ENCODE assay signal across 11 cellular contexts in genomic region chr2:207771421-207771820, GRCh38. TPM values are rescaled to one million over a fixed set of nuclear protein-coding genes. Genes with fewer than 3 reads are reported as not detected.
DNase-seq lines count a peak whose midpoint lies in the region; ATAC-seq and TF ChIP-seq lines count a peak whose summit lies in the region.
"Had no signal": no experiment of that assay in that cellular context is flagged by ENCODE, and none has a peak within 500 bp of the region (broad histone marks: within the 10 kb centered on the region; RNA-seq: fewer than 3 reads in every experiment).

No MANE protein-coding gene starts in this region.

- peaks cover 9% of the 10 kb centered on the region for H4K20me1 ChIP-seq in osteoblast (ENCODE audit: insufficient read depth, low read length)

- H3K27ac ChIP-seq in CD4-positive, CD25-positive, alpha-beta regulatory T cell (ENCODE audit: insufficient read depth, low read length, poor library complexity, severe bottlenecking), result no peak overlapping the region
- H3K27ac ChIP-seq in osteoblast (ENCODE audit: low read depth, low read length), result no peak overlapping the region

- no peaks in the 10 kb centered on the region for H3K9me3 ChIP-seq in CD4-positive, CD25-positive, alpha-beta regulatory T cell (ENCODE audit: control insufficient read depth in 2 of 2, low read length in 2 of 2)
- H3K9me3 ChIP-seq in osteoblast (ENCODE audit: low read depth, low read length), result no peaks in the 10 kb centered on the region

- no peak for ATAC-seq in CD4-positive, CD25-positive, alpha-beta regulatory T cell (ENCODE audit: low read depth in 2 of 2)
- no peak for ATAC-seq in activated CD4-positive, alpha-beta T cell treated with anti-CD3 and anti-CD28 coated beads for 36 hours

- CTCF ChIA-PET in activated CD4-positive, alpha-beta T cell treated with anti-CD3 and anti-CD28 coated beads for 36 hours (lab: Charles Lee), result interaction anchor here (0.6 kb wide), 1 partner anchor 20 kb away, joined by 3 read pairs; no protein-coding TSS in a partner anchor

- DNase-seq in CD4-positive, CD25-positive, alpha-beta regulatory T cell, result no peak
- DNase-seq in MV-4-11 (lab: John Stamatoyannopoulos, UW) (peak; percentile 45), endothelial cell (ENCODE audit: low spot score) (no peak), osteoblast (ENCODE audit: insufficient read length, low spot score, missing footprints) (no peak), AG08395 (ENCODE audit: low spot score) (no peak), G401 (ENCODE audit: low spot score) (no peak), NCI-H1105 (lab: John Stamatoyannopoulos, UW) (no peak)
- no peak for DNase-seq in activated CD4-positive, alpha-beta T cell treated with anti-CD3 and anti-CD28 coated beads for 36 hours
- DNase-seq: amniotic stem cell, DMS79 treated with DMSO at 0.1 percent for 48 hours, foreskin melanocyte had no signal

- H3K27ac Mint-ChIP-seq in CD4-positive, CD25-positive, alpha-beta regulatory T cell, result no peak overlapping the region
- peak overlapping the region; percentile 48 for H3K27ac Mint-ChIP-seq in endothelial cell (ENCODE audit: unreplicated experiment)
- H3K27ac Mint-ChIP-seq in activated CD4-positive, alpha-beta T cell treated with anti-CD3 and anti-CD28 coated beads for 36 hours, result no peak overlapping the region

- in situ Hi-C loops in G401 (cut with HindIII; ENCODE audit: low sequenced_read_pairs), result no loop called here

- H3K4me1 ChIP-seq in CD4-positive, CD25-positive, alpha-beta regulatory T cell (ENCODE audit: control insufficient read depth, insufficient read depth, low read length, poor library complexity, severe bottlenecking), result peaks cover 44% of the 10 kb centered on the region
- peaks cover 2% of the 10 kb centered on the region for H3K4me1 ChIP-seq in osteoblast (ENCODE audit: insufficient read depth, low read length)

- TF ChIP-seq CTCF in endothelial cell (IDR thresholded peaks at IDR 0.05; ENCODE audit: unreplicated experiment) (no peak), osteoblast (IDR thresholded peaks at IDR 0.05; ENCODE audit: extremely low read depth, low read depth, low read length) (no peak)

- no peak overlapping the region for H3K4me3 ChIP-seq in CD4-positive, CD25-positive, alpha-beta regulatory T cell (ENCODE audit: low read depth, low read length)
- H3K4me3 ChIP-seq in osteoblast (ENCODE audit: insufficient read depth, low read length), result no peak overlapping the region

- H3K9me3 Mint-ChIP-seq in CD4-positive, CD25-positive, alpha-beta regulatory T cell, result peaks cover 0 to 2% (median 0%) of the 10 kb centered on the region in 7 donors
- H3K9me3 Mint-ChIP-seq in endothelial cell (ENCODE audit: unreplicated experiment), result no peaks in the 10 kb centered on the region
- H3K9me3 Mint-ChIP-seq in activated CD4-positive, alpha-beta T cell treated with anti-CD3 and anti-CD28 coated beads for 36 hours (ENCODE audit: low read depth), result peaks cover 2% of the 10 kb centered on the region

- H3K79me2 ChIP-seq in osteoblast (ENCODE audit: insufficient read depth, low read length), result peaks cover 8% of the 10 kb centered on the region

- H3K36me3 Mint-ChIP-seq in CD4-positive, CD25-positive, alpha-beta regulatory T cell, result no peaks in the 10 kb centered on the region
- no peaks in the 10 kb centered on the region for H3K36me3 Mint-ChIP-seq in endothelial cell (ENCODE audit: low read depth, unreplicated experiment)
- peaks cover 7% of the 10 kb centered on the region for H3K36me3 Mint-ChIP-seq in activated CD4-positive, alpha-beta T cell treated with anti-CD3 and anti-CD28 coated beads for 36 hours (ENCODE audit: low read depth)

- peaks cover 0 to 35% (median 13%) of the 10 kb centered on the region in 4 donors for H3K4me1 Mint-ChIP-seq in CD4-positive, CD25-positive, alpha-beta regulatory T cell
- peaks cover 14% of the 10 kb centered on the region for H3K4me1 Mint-ChIP-seq in endothelial cell (ENCODE audit: unreplicated experiment)
- H3K4me1 Mint-ChIP-seq in activated CD4-positive, alpha-beta T cell treated with anti-CD3 and anti-CD28 coated beads for 36 hours, result peaks cover 25% of the 10 kb centered on the region

- intact Hi-C loops in activated CD4-positive, alpha-beta T cell treated with anti-CD3 and anti-CD28 coated beads for 36 hours (cut with DNase I, micrococcal nuclease), result loop anchor here (2.0 to 5.0 kb wide), 4 partner anchors 61 to 486 kb away; partner anchors contain the start of genes CCNYL1 (in 1 of the 2), CREB1 (in 1 of the 2), IDH1 (in 1 of the 2) and PLEKHM3 (in 1 of the 2)

- no peaks in the 10 kb centered on the region for H3K36me3 ChIP-seq in CD4-positive, CD25-positive, alpha-beta regulatory T cell (ENCODE audit: control insufficient read depth, insufficient read depth, low read length)
- H3K36me3 ChIP-seq in osteoblast (ENCODE audit: insufficient read depth, low read length), result no peaks in the 10 kb centered on the region

- POLR2A ChIA-PET in activated CD4-positive, alpha-beta T cell treated with anti-CD3 and anti-CD28 coated beads for 36 hours (lab: Charles Lee), result no interaction called here

- no peak overlapping the region for H2AFZ ChIP-seq in osteoblast (ENCODE audit: low read length)

- peaks cover under 1% of the 10 kb centered on the region for H3K27me3 ChIP-seq in CD4-positive, CD25-positive, alpha-beta regulatory T cell (ENCODE audit: control insufficient read depth, insufficient read depth, low read length)
- no peaks in the 10 kb centered on the region for H3K27me3 ChIP-seq in osteoblast (ENCODE audit: insufficient read depth, low read length)

- peak overlapping the region; percentile 97 for H3K4me2 ChIP-seq in osteoblast (ENCODE audit: insufficient read depth, low read length)

- H3K4me3 Mint-ChIP-seq in CD4-positive, CD25-positive, alpha-beta regulatory T cell, result peak overlapping the region in 3 of 4 donors; percentile 1 to 93 (median 92)
- peak overlapping the region; percentile 65 for H3K4me3 Mint-ChIP-seq in endothelial cell (ENCODE audit: unreplicated experiment)
- no peak overlapping the region for H3K4me3 Mint-ChIP-seq in activated CD4-positive, alpha-beta T cell treated with anti-CD3 and anti-CD28 coated beads for 36 hours

- H3K27me3 Mint-ChIP-seq in CD4-positive, CD25-positive, alpha-beta regulatory T cell, result peaks cover 46% of the 10 kb centered on the region
- H3K27me3 Mint-ChIP-seq in endothelial cell (ENCODE audit: unreplicated experiment), result peaks cover 18% of the 10 kb centered on the region
- H3K27me3 Mint-ChIP-seq in activated CD4-positive, alpha-beta T cell treated with anti-CD3 and anti-CD28 coated beads for 36 hours, result peaks cover 31% of the 10 kb centered on the region

RNA-seq across cellular contexts. Expression of gene FZD5, which starts 1.7 kb away (rescaled TPM):
- total RNA-seq in CD4-positive, CD25-positive, alpha-beta regulatory T cell, result 0.27 TPM
- under 1 TPM in 1 of 4 donors, not detected in 3; 0.07 TPM for polyA plus RNA-seq in CD4-positive, CD25-positive, alpha-beta regulatory T cell
- total RNA-seq in endothelial cell (ENCODE audit: unreplicated experiment), result 9.3 TPM
- total RNA-seq in osteoblast, result 10.6 and 12.7 TPM in 2 replicates
- 1 to 10 TPM; 1.1 to 1.3 TPM for total RNA-seq in activated CD4-positive, alpha-beta T cell treated with anti-CD3 and anti-CD28 coated beads for 36 hours
- total RNA-seq in G401 (2014; rRNA removed; shearing (Covaris generic)), result 30.5 and 30.8 TPM in 2 replicates

RNA-seq across cellular contexts. Expression of gene CCNYL1, which starts 60.0 kb away (rescaled TPM):
- total RNA-seq in CD4-positive, CD25-positive, alpha-beta regulatory T cell, result 13.1 TPM
- 1 to 10 TPM in 2 of 4 donors, under 1 TPM in 2; 0.81 to 1.3 (median 1.0) TPM for polyA plus RNA-seq in CD4-positive, CD25-positive, alpha-beta regulatory T cell
- total RNA-seq in endothelial cell (ENCODE audit: unreplicated experiment), result 75.5 TPM
- 14.1 and 15.9 TPM in 2 replicates for total RNA-seq in osteoblast
- total RNA-seq in activated CD4-positive, alpha-beta T cell treated with anti-CD3 and anti-CD28 coated beads for 36 hours, result 1 to 10 TPM; 4.0 to 5.5 TPM
- 39.6 and 43.0 TPM in 2 replicates for total RNA-seq in G401 (2014; rRNA removed; shearing (Covaris generic))
